8 cellular contexts compared by ENCODE assay signal in genomic region chr2:37344453-37345361, GRCh38. TPM values are rescaled to one million over a fixed set of nuclear protein-coding genes. Genes with fewer than 3 reads are reported as not detected.
DNase-seq lines count a peak whose midpoint lies in the region; ATAC-seq, FAIRE-seq and TF ChIP-seq lines count a peak whose summit lies in the region.

QPCT (plus strand) TSS chr2:37344630; CDS start chr2:37344732, 102 bp downstream.

- ATAC-seq in heart left ventricle (peak in 3 of 4 donors; percentile 69 to 71 (median 69)), GM21717 (IDR thresholded peaks at IDR 0.05; ENCODE audit: unreplicated experiment) (no peak), GM18870 (IDR thresholded peaks at IDR 0.05; ENCODE audit: unreplicated experiment) (no peak)

- H3K27ac Mint-ChIP-seq in activated naive CD4-positive, alpha-beta T cell treated with anti-CD3 and anti-CD28 coated beads, Interleukin-2, amount 10 ng/mL, durations not matched to agents 7 days and 5 days: no peak within 1 kb of the TSS

- peaks cover 89% of the 10 kb centered on the region for H3K27me3 Mint-ChIP-seq in activated naive CD4-positive, alpha-beta T cell treated with anti-CD3 and anti-CD28 coated beads, Interleukin-2, amount 10 ng/mL, durations not matched to agents 7 days and 5 days

- no peak for FAIRE-seq in H54 (lab: Jason Lieb, UNC)
- no peak for FAIRE-seq in RCC 7860 (lab: Jason Lieb, UNC)

- no peaks in the 10 kb centered on the region for H3K27me3 ChIP-seq in heart left ventricle

- no peaks in the 10 kb centered on the region for H3K9me3 Mint-ChIP-seq in activated naive CD4-positive, alpha-beta T cell treated with anti-CD3 and anti-CD28 coated beads, Interleukin-2, amount 10 ng/mL, durations not matched to agents 7 days and 5 days

- peak within 1 kb of the TSS; percentile 52 to 83 (median 70) for H3K4me3 ChIP-seq in heart left ventricle

- H3K36me3 Mint-ChIP-seq in activated naive CD4-positive, alpha-beta T cell treated with anti-CD3 and anti-CD28 coated beads, Interleukin-2, amount 10 ng/mL, durations not matched to agents 7 days and 5 days: no peaks in the 10 kb centered on the region

- intact Hi-C loops in heart left ventricle (cut with DNase I): no loop called here

- 2 to 8% (median 3%) methylated on average over 38 to 73 of the region's 73 CpGs for WGBS in heart left ventricle, 4 donors

- no peaks in the 10 kb centered on the region for H3K36me3 ChIP-seq in heart left ventricle

- H3K4me3 Mint-ChIP-seq in activated naive CD4-positive, alpha-beta T cell treated with anti-CD3 and anti-CD28 coated beads, Interleukin-2, amount 10 ng/mL, durations not matched to agents 7 days and 5 days: peak within 1 kb of the TSS; percentile 72

- TF ChIP-seq POLR2A in H54 (IDR thresholded peaks at IDR 0.05; ENCODE audit: low read depth, low read length) (no peak), heart left ventricle (IDR thresholded peaks at IDR 0.05) (no peak)

- TF ChIP-seq CTCF in heart left ventricle (IDR thresholded peaks at IDR 0.05): no peak

- H3K4me1 Mint-ChIP-seq in activated naive CD4-positive, alpha-beta T cell treated with anti-CD3 and anti-CD28 coated beads, Interleukin-2, amount 10 ng/mL, durations not matched to agents 7 days and 5 days: peaks cover 14% of the 10 kb centered on the region

- H3K4me1 ChIP-seq in heart left ventricle: peaks cover 0 to 45% (median 19%) of the 10 kb centered on the region in 12 donors

- H3K9me3 ChIP-seq in heart left ventricle: no peaks in the 10 kb centered on the region

- H3K27ac ChIP-seq in heart left ventricle: peak within 1 kb of the TSS; percentile 43 to 85 (median 71)

- CTCF ChIA-PET in activated naive CD4-positive, alpha-beta T cell treated with anti-CD3 and anti-CD28 coated beads, Interleukin-2, amount 10 ng/mL, durations not matched to agents 7 days and 5 days (lab: Charles Lee): no interaction called here

- peak; percentile 61 for DNase-seq in CD1c-positive myeloid dendritic cell (ENCODE audit: extremely low spot score)
- DNase-seq in H54 (ENCODE audit: insufficient read length, low spot score): peak; percentile 81
- peak; percentile 23 for DNase-seq in RCC 7860 (ENCODE audit: low spot score)
- DNase-seq in activated naive CD4-positive, alpha-beta T cell treated with anti-CD3 and anti-CD28 coated beads, Interleukin-2, amount 10 ng/mL, durations not matched to agents 7 days and 5 days: peak; percentile 66
- peak; percentile 47 to 80 (median 56) for DNase-seq in heart left ventricle
- no peak for DNase-seq in pulmonary artery endothelial cell (ENCODE audit: low read depth, low spot score)

RNA-seq across cellular contexts. Expression of gene QPCT, which starts in this region (rescaled TPM):
- total RNA-seq in heart left ventricle: 1 to 10 TPM; 1.5 to 7.2 (median 2.8) TPM
- polyA plus RNA-seq in heart left ventricle: 1 to 10 TPM; 1.3 to 4.0 TPM
- 18.9 and 35.5 TPM in 2 replicates for total RNA-seq in pulmonary artery endothelial cell

Comparison
In these comparisons a context has a peak if more than half of its experiments do, and no peak if none do; other contexts are left out.
1. ATAC-seq: peak in heart left ventricle (3 of 4); none in GM21717 (single experiment) and GM18870 (single experiment).